ENCODE assay signal across 8 cellular contexts in the genomic region with DNA sequence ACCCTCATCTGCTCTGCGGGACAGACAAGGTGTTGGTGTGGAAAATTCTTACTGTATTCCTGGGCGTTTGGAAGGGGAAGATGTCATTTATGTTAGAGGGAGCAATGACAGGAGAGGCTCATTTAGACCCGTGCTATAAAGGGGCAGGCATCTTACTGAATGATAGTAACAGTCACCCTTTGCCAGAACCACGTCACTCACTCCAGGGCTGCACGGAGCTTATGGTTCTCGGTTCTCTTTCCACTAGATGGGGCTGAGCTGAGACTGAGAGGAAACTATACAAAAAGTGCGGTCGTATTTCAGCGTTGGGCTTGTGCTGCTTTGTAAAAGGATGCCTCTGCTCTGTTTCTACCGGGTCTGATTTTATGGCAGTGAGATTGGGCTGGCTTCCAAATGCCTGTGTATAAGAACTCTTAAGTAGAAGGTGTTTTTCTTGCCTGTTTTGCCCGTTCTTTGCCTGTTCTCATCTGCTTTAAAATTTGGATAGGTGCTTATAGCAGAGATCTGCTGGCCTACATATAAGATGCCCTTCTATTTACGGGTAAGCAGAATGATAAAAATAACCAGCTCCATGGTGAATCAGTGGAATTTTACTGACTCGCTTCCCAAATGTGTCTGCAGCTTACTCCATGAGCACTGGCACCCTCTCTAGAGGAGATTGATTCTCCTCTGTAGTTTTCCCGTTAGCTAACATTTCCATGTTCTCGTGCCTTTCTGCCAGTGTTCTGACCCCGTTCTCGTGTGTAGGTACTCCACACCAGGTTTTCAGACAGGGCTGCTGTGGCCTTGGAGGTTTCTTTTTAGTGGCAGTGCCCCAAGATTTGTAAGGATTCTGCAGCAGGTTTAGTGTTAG. TPM values are rescaled to one million over a fixed set of nuclear protein-coding genes. Genes with fewer than 3 reads are reported as not detected.
DNase-seq lines count a peak whose midpoint lies in the region; ATAC-seq and TF ChIP-seq lines count a peak whose summit lies in the region.

No MANE protein-coding gene starts in this region.

- peak overlapping the region; percentile 28 for H3K27ac ChIP-seq in CD8-positive, alpha-beta T cell (ENCODE audit: low read depth, low read length)
- H3K27ac ChIP-seq in muscle layer of duodenum (ENCODE audit: low read length) = peak overlapping the region; percentile 78

- peak; percentile 92 for ATAC-seq in CD8-positive, alpha-beta T cell
- no peak for ATAC-seq in HG03571 (IDR thresholded peaks at IDR 0.05; ENCODE audit: unreplicated experiment)

- peak; percentile 47 for TF ChIP-seq CTCF in CD8-positive, alpha-beta T cell (IDR thresholded peaks at IDR 0.05)
- no peak for TF ChIP-seq CTCF in endothelial cell (IDR thresholded peaks at IDR 0.05; ENCODE audit: unreplicated experiment)

- POLR2A ChIA-PET in CD8-positive, alpha-beta T cell (lab: Charles Lee) = interaction anchor here (0.6 to 2.2 kb wide), 6 partner anchors 9 to 205 kb away, joined by 3 to 9 read pairs (median 4); no protein-coding TSS in a partner anchor

- peaks cover 69% of the 10 kb centered on the region for H3K4me1 ChIP-seq in CD8-positive, alpha-beta T cell (ENCODE audit: insufficient read depth, low read length)
- peaks cover 20 to 57% of the 10 kb centered on the region in 2 donors for H3K4me1 ChIP-seq in muscle layer of duodenum (ENCODE audit: control insufficient read depth in 1 of 2, insufficient read depth in 2 of 2, low read length in 2 of 2)

- no peaks in the 10 kb centered on the region for H3K27me3 Mint-ChIP-seq in CD8-positive, alpha-beta T cell (ENCODE audit: low read depth)
- peaks cover 2% of the 10 kb centered on the region for H3K27me3 Mint-ChIP-seq in endothelial cell (ENCODE audit: unreplicated experiment)

- peaks cover 7% of the 10 kb centered on the region for H3K36me3 ChIP-seq in CD8-positive, alpha-beta T cell (ENCODE audit: insufficient read depth, low read length)
- H3K36me3 ChIP-seq in muscle layer of duodenum (ENCODE audit: control insufficient read depth in 1 of 2, insufficient read depth in 2 of 2, low read length in 2 of 2) = peaks cover 9 to 13% of the 10 kb centered on the region in 2 donors

- H3K4me3 Mint-ChIP-seq in CD8-positive, alpha-beta T cell = peak overlapping the region; percentile 58
- no peak overlapping the region for H3K4me3 Mint-ChIP-seq in endothelial cell (ENCODE audit: unreplicated experiment)

- intact Hi-C loops in CD8-positive, alpha-beta T cell (cut with DNase I, micrococcal nuclease) = loop anchor here (1.0 to 10.0 kb wide), 7 partner anchors 52 to 486 kb away; a partner anchor contains a TSS

- peak overlapping the region; percentile 88 for H3K27ac Mint-ChIP-seq in CD8-positive, alpha-beta T cell
- no peak overlapping the region for H3K27ac Mint-ChIP-seq in endothelial cell (ENCODE audit: unreplicated experiment)

- peaks cover 58% of the 10 kb centered on the region for H3K36me3 Mint-ChIP-seq in CD8-positive, alpha-beta T cell
- H3K36me3 Mint-ChIP-seq in endothelial cell (ENCODE audit: low read depth, unreplicated experiment) = peaks cover 5% of the 10 kb centered on the region

- H3K4me3 ChIP-seq in CD8-positive, alpha-beta T cell (ENCODE audit: low read depth, low read length) = peak overlapping the region; percentile 25
- H3K4me3 ChIP-seq in muscle layer of duodenum (ENCODE audit: low read depth in 1 of 2, low read length in 2 of 2) = peak overlapping the region; percentile 7 to 12

- peak; percentile 17 to 79 (median 53) for DNase-seq in CD8-positive, alpha-beta T cell
- peak; percentile 97 for DNase-seq in NCI-H2107 treated with DMSO at 0.1 percent for 48 hours (lab: John Stamatoyannopoulos, UW; ENCODE audit: unreplicated experiment)
- DNase-seq in activated CD8-positive, alpha-beta memory T cell treated with anti-CD3 and anti-CD28 coated beads, Interleukin-2, amount 50 U/mL, for 4 hours = peak; percentile 61
- peak; percentile 21 for DNase-seq in endothelial cell (ENCODE audit: low spot score)
- DNase-seq in stimulated activated CD8-positive, alpha-beta memory T cell treated with anti-CD3 and anti-CD28 coated beads, Interleukin-4, amount 100 ng/mL, for 48 hours = peak; percentile 76
- DNase-seq in DMS153 (lab: John Stamatoyannopoulos, UW) = no peak

- CTCF ChIA-PET in CD8-positive, alpha-beta T cell (lab: Charles Lee) = interaction anchor here (0.8 to 6.8 kb wide), 15 partner anchors 9 to 218 kb away, joined by 3 to 43 read pairs (median 4); no protein-coding TSS in a partner anchor

- no peaks in the 10 kb centered on the region for H3K9me3 ChIP-seq in CD8-positive, alpha-beta T cell (ENCODE audit: low read length)
- no peaks in the 10 kb centered on the region for H3K9me3 ChIP-seq in muscle layer of duodenum (ENCODE audit: control insufficient read depth in 1 of 2, low read length in 2 of 2)

- H3K4me1 Mint-ChIP-seq in CD8-positive, alpha-beta T cell (ENCODE audit: low read depth) = peaks cover 93% of the 10 kb centered on the region
- H3K4me1 Mint-ChIP-seq in endothelial cell (ENCODE audit: unreplicated experiment) = peaks cover 20% of the 10 kb centered on the region

- no peaks in the 10 kb centered on the region for H3K9me3 Mint-ChIP-seq in CD8-positive, alpha-beta T cell
- no peaks in the 10 kb centered on the region for H3K9me3 Mint-ChIP-seq in endothelial cell (ENCODE audit: unreplicated experiment)

- H3K27me3 ChIP-seq in CD8-positive, alpha-beta T cell (ENCODE audit: insufficient read depth, low read length) = no peaks in the 10 kb centered on the region
- H3K27me3 ChIP-seq in muscle layer of duodenum (ENCODE audit: low read depth, low read length) = no peaks in the 10 kb centered on the region

RNA-seq across cellular contexts. Expression of a gene that starts 55.9 kb away (rescaled TPM):
- total RNA-seq in CD8-positive, alpha-beta T cell = 10 to 100 TPM; 14.3 to 15.4 TPM
- total RNA-seq in endothelial cell (ENCODE audit: unreplicated experiment) = 42.4 TPM

RNA-seq across cellular contexts. Expression of a gene that starts 55.9 kb away (rescaled TPM):
- total RNA-seq in CD8-positive, alpha-beta T cell = 1 to 10 TPM; 4.6 to 5.2 TPM
- 7.6 TPM for total RNA-seq in endothelial cell (ENCODE audit: unreplicated experiment)
